Comparison of ENCODE assay signal across 1 cellular context in genomic region chr10:35268323-35268722, GRCh38.
TF ChIP-seq lines count a peak whose summit lies in the region.

No MANE protein-coding gene starts in this region.

TF ChIP-seq in K562, 482 proteins besides CTCF, POLR2A, EP300 and RAD21 (continued from another document):
- TF ChIP-seq ELK1 (CRISPR knock-in tag; IDR thresholded peaks at IDR 0.05) (no peak), FOXM1 (IDR thresholded peaks at IDR 0.05; ENCODE audit: low read depth) (no peak), FOXM1 (CRISPR knock-in tag; IDR thresholded peaks at IDR 0.05; ENCODE audit: low read depth) (no peak), MECOM (CRISPR knock-in tag; IDR thresholded peaks at IDR 0.05) (no peak), ZNF134 (CRISPR knock-in tag; conservative IDR thresholded peaks at IDR 0.05) (no peak), SNRNP70 (optimal IDR thresholded peaks at IDR 0.05; ENCODE audit: low read depth, low read length) (no peak), THRB (CRISPR knock-in tag; conservative IDR thresholded peaks at IDR 0.05) (no peak), RB1 (IDR thresholded peaks at IDR 0.05; ENCODE audit: low read depth) (no peak), EWSR1 (IDR thresholded peaks at IDR 0.05; ENCODE audit: borderline replicate concordance, low read depth, partially characterized antibody) (no peak)
